In genomic region chr12:45933504-45933903, GRCh38 we compare ENCODE assay signal across 17 cellular contexts.
"Had no signal": no experiment of that assay in that cellular context is flagged by ENCODE, and none has a peak within 500 bp of the region (broad histone marks: within the 10 kb centered on the region; RNA-seq: fewer than 3 reads in every experiment).

No MANE protein-coding gene starts in this region.

- H3K27me3 ChIP-seq: suprapubic skin, upper lobe of right lung had no signal

- H3K4me3 ChIP-seq: mucosa of descending colon, prostate gland, suprapubic skin, upper lobe of right lung had no signal

- H3K4me1 ChIP-seq: prostate gland, suprapubic skin, upper lobe of right lung had no signal

- H3K36me3 ChIP-seq: prostate gland had no signal

- H3K27ac Mint-ChIP-seq: activated CD4-positive, alpha-beta memory T cell treated with anti-CD3 and anti-CD28 coated beads, Interleukin-2, amount 10 ng/mL, durations not matched to agents 7 days and 5 days; activated naive CD8-positive, alpha-beta T cell treated with anti-CD3 and anti-CD28 coated beads, Interleukin-2, amount 50 U/mL, for 24 hours; dendritic cell treated with granulocyte-macrophage colony-stimulating factor and Interleukin-4, amounts not matched to agents 40 ng/mL and 50 ng/mL, for 4 days; endodermal cell had no signal

- H3K9me3 Mint-ChIP-seq: activated CD4-positive, alpha-beta memory T cell treated with anti-CD3 and anti-CD28 coated beads, Interleukin-2, amount 10 ng/mL, durations not matched to agents 7 days and 5 days; activated naive CD8-positive, alpha-beta T cell treated with anti-CD3 and anti-CD28 coated beads, Interleukin-2, amount 50 U/mL, for 24 hours; dendritic cell treated with granulocyte-macrophage colony-stimulating factor and Interleukin-4, amounts not matched to agents 40 ng/mL and 50 ng/mL, for 4 days; endodermal cell; nephron had no signal

- H3K27me3 Mint-ChIP-seq: activated CD4-positive, alpha-beta memory T cell treated with anti-CD3 and anti-CD28 coated beads, Interleukin-2, amount 10 ng/mL, durations not matched to agents 7 days and 5 days; activated naive CD8-positive, alpha-beta T cell treated with anti-CD3 and anti-CD28 coated beads, Interleukin-2, amount 50 U/mL, for 24 hours; dendritic cell treated with granulocyte-macrophage colony-stimulating factor and Interleukin-4, amounts not matched to agents 40 ng/mL and 50 ng/mL, for 4 days had no signal

- H3K27ac ChIP-seq: prostate gland, suprapubic skin, upper lobe of right lung had no signal

- DNase-seq: activated CD4-positive, alpha-beta memory T cell treated with anti-CD3 and anti-CD28 coated beads, Interleukin-2, amount 10 ng/mL, durations not matched to agents 7 days and 5 days; activated CD4-positive, alpha-beta T cell treated with anti-CD3 and anti-CD28 coated beads for 1 hour; activated naive CD8-positive, alpha-beta T cell treated with anti-CD3 and anti-CD28 coated beads, Interleukin-2, amount 50 U/mL, for 24 hours; central memory CD4-positive, alpha-beta T cell; endodermal cell; glutamatergic neuron; left colon; mammary epithelial cell; mucosa of descending colon; stimulated activated naive CD4-positive, alpha-beta T cell; T1000; upper lobe of right lung had no signal

- H3K4me3 Mint-ChIP-seq: activated CD4-positive, alpha-beta memory T cell treated with anti-CD3 and anti-CD28 coated beads, Interleukin-2, amount 10 ng/mL, durations not matched to agents 7 days and 5 days; activated naive CD8-positive, alpha-beta T cell treated with anti-CD3 and anti-CD28 coated beads, Interleukin-2, amount 50 U/mL, for 24 hours; dendritic cell treated with granulocyte-macrophage colony-stimulating factor and Interleukin-4, amounts not matched to agents 40 ng/mL and 50 ng/mL, for 4 days; endodermal cell; nephron had no signal

- ATAC-seq: activated naive CD8-positive, alpha-beta T cell treated with anti-CD3 and anti-CD28 coated beads, Interleukin-2, amount 50 U/mL, for 24 hours; left colon; mucosa of descending colon; sciatic nerve; upper lobe of right lung had no signal

- H3K9me3 ChIP-seq: mucosa of descending colon, prostate gland, suprapubic skin, upper lobe of right lung had no signal
